Comparison of ENCODE assay signal across 21 cellular contexts in the genomic region with DNA sequence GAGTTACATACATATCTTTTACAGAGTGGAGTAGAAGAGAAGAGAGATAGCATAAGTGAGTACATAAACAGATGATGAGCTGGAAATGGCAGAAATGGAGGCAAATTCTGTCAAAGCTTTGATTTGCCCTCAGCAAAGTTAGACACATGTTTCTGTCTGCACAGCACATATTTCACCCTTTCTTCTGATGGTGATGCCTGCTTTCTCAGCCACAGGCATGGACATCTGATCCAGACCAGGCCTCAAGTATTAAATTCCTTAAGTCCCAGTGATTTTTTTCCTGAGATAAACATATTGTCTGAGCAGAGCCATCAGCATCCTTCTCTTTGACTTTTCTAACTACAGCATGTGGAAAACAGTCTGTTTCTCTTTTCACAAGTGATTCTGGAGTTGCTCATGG.
"Had no signal": no experiment of that assay in that cellular context is flagged by ENCODE, and none has a peak within 500 bp of the region (broad histone marks: within the 10 kb centered on the region; RNA-seq: fewer than 3 reads in every experiment).

No MANE protein-coding gene starts in this region.

- H3K27me3 Mint-ChIP-seq: activated CD4-positive, alpha-beta memory T cell treated with anti-CD3 and anti-CD28 coated beads for 36 hours; activated CD4-positive, alpha-beta T cell treated with anti-CD3 and anti-CD28 coated beads, Interleukin-2, amount 10 ng/mL, durations not matched to agents 7 days and 5 days; activated naive CD4-positive, alpha-beta T cell treated with anti-CD3 and anti-CD28 coated beads, Interleukin-2, amount 50 U/mL, for 24 hours had no signal

- H3K9me3 Mint-ChIP-seq: activated B cell treated with CpG ODN at 0.5 μM for 24 hours; activated CD4-positive, alpha-beta memory T cell treated with anti-CD3 and anti-CD28 coated beads for 36 hours; activated CD4-positive, alpha-beta T cell treated with anti-CD3 and anti-CD28 coated beads, Interleukin-2, amount 10 ng/mL, durations not matched to agents 7 days and 5 days; activated naive CD4-positive, alpha-beta T cell treated with anti-CD3 and anti-CD28 coated beads, Interleukin-2, amount 50 U/mL, for 24 hours had no signal

- H3K27ac ChIP-seq: SJSA1 had no signal

- H3K27me3 ChIP-seq: SJSA1 had no signal

- H3K4me3 ChIP-seq: K562, SJSA1 had no signal

- H3K36me3 Mint-ChIP-seq: activated CD4-positive, alpha-beta memory T cell treated with anti-CD3 and anti-CD28 coated beads for 36 hours had no signal

- H3K4me1 ChIP-seq: SJSA1 had no signal

- H3K9me3 ChIP-seq: SJSA1 had no signal

- H3K4me3 Mint-ChIP-seq: activated B cell treated with CpG ODN at 0.5 μM for 24 hours; activated CD4-positive, alpha-beta memory T cell treated with anti-CD3 and anti-CD28 coated beads for 36 hours; activated CD4-positive, alpha-beta T cell treated with anti-CD3 and anti-CD28 coated beads, Interleukin-2, amount 10 ng/mL, durations not matched to agents 7 days and 5 days; activated naive CD4-positive, alpha-beta T cell treated with anti-CD3 and anti-CD28 coated beads, Interleukin-2, amount 50 U/mL, for 24 hours had no signal

- H3K27ac Mint-ChIP-seq: activated B cell treated with CpG ODN at 0.5 μM for 24 hours; activated CD4-positive, alpha-beta memory T cell treated with anti-CD3 and anti-CD28 coated beads for 36 hours; activated CD4-positive, alpha-beta T cell treated with anti-CD3 and anti-CD28 coated beads, Interleukin-2, amount 10 ng/mL, durations not matched to agents 7 days and 5 days; activated naive CD4-positive, alpha-beta T cell treated with anti-CD3 and anti-CD28 coated beads, Interleukin-2, amount 50 U/mL, for 24 hours had no signal

- H3K4me1 Mint-ChIP-seq: activated B cell treated with CpG ODN at 0.5 μM for 24 hours had no signal

- ATAC-seq: K562 had no signal

- H3K36me3 ChIP-seq: SJSA1 had no signal

- DNase-seq: activated B cell treated with CpG ODN at 0.5 μM for 24 hours; activated CD4-positive, alpha-beta memory T cell treated with anti-CD3 and anti-CD28 coated beads for 36 hours; activated CD4-positive, alpha-beta T cell treated with anti-CD3 and anti-CD28 coated beads for 1 hour; activated CD4-positive, alpha-beta T cell treated with anti-CD3 and anti-CD28 coated beads, Interleukin-2, amount 10 ng/mL, durations not matched to agents 7 days and 5 days; activated T-cell treated with anti-CD3 and anti-CD28 coated beads for 4 hours; amygdala; Karpas-422; MM.1S; NCI-H1105; NCI-H1436; NCI-H1694 treated with DMSO at 0.1 percent for 48 hours; NCI-H2029 treated with DMSO at 0.1 percent for 48 hours; NCI-H510A treated with DMSO at 0.1 percent for 48 hours; NCI-H69; NK-92 treated with Interleukin-12 subunit alpha and Interleukin-12 subunit beta, amount 100 ng/mL, for 24 hours; SHP77; T-helper 2 cell; T1000 had no signal
